ENCODE assay signal across 8 cellular contexts in genomic region chr10:115094605-115095004, GRCh38. TPM values are rescaled to one million over a fixed set of nuclear protein-coding genes. Genes with fewer than 3 reads are reported as not detected.
DNase-seq lines count a peak whose midpoint lies in the region; TF ChIP-seq lines count a peak whose summit lies in the region.

No MANE protein-coding gene starts in this region.

- CTCF ChIA-PET in activated naive CD4-positive, alpha-beta T cell treated with anti-CD3 and anti-CD28 coated beads, Interleukin-2, amount 10 ng/mL, durations not matched to agents 7 days and 5 days (lab: Charles Lee) = no interaction called here

- H3K36me3 ChIP-seq in suprapubic skin = no peaks in the 10 kb centered on the region

- peaks cover 17% of the 10 kb centered on the region for H3K4me1 Mint-ChIP-seq in activated naive CD4-positive, alpha-beta T cell treated with anti-CD3 and anti-CD28 coated beads, Interleukin-2, amount 10 ng/mL, durations not matched to agents 7 days and 5 days
- peaks cover 9% of the 10 kb centered on the region for H3K4me1 Mint-ChIP-seq in activated T-helper 2 cell treated with anti-CD3 and anti-CD28 coated beads, Interferon-gamma antibody, Interleukin-2, Interleukin-4, amounts not matched to agents 10 μg/mL and 5 μg/mL and 100 μg/mL, durations not matched to agents 14 hours and 24 hours and 36 hours (ENCODE audit: low read depth)
- peaks cover 27% of the 10 kb centered on the region for H3K4me1 Mint-ChIP-seq in mesothelial cell of epicardium

- H3K9me3 ChIP-seq in suprapubic skin = no peaks in the 10 kb centered on the region

- peaks cover 2% of the 10 kb centered on the region for H3K36me3 Mint-ChIP-seq in activated naive CD4-positive, alpha-beta T cell treated with anti-CD3 and anti-CD28 coated beads, Interleukin-2, amount 10 ng/mL, durations not matched to agents 7 days and 5 days
- no peaks in the 10 kb centered on the region for H3K36me3 Mint-ChIP-seq in activated T-helper 2 cell treated with anti-CD3 and anti-CD28 coated beads, Interferon-gamma antibody, Interleukin-2, Interleukin-4, amounts not matched to agents 10 μg/mL and 5 μg/mL and 100 μg/mL, durations not matched to agents 14 hours and 24 hours and 36 hours (ENCODE audit: low read depth)
- no peaks in the 10 kb centered on the region for H3K36me3 Mint-ChIP-seq in mesothelial cell of epicardium

- WGBS in suprapubic skin = 67% methylated on average over 10 of the region's 10 CpGs

- H3K9me3 Mint-ChIP-seq in activated naive CD4-positive, alpha-beta T cell treated with anti-CD3 and anti-CD28 coated beads, Interleukin-2, amount 10 ng/mL, durations not matched to agents 7 days and 5 days = no peaks in the 10 kb centered on the region
- H3K9me3 Mint-ChIP-seq in activated T-helper 2 cell treated with anti-CD3 and anti-CD28 coated beads, Interferon-gamma antibody, Interleukin-2, Interleukin-4, amounts not matched to agents 10 μg/mL and 5 μg/mL and 100 μg/mL, durations not matched to agents 14 hours and 24 hours and 36 hours = no peaks in the 10 kb centered on the region
- no peaks in the 10 kb centered on the region for H3K9me3 Mint-ChIP-seq in mesothelial cell of epicardium

- DNase-seq in activated naive CD4-positive, alpha-beta T cell treated with anti-CD3 and anti-CD28 coated beads, Interleukin-2, amount 10 ng/mL, durations not matched to agents 7 days and 5 days = no peak
- no peak for DNase-seq in activated naive CD4-positive, alpha-beta T cell (lab: John Stamatoyannopoulos, UW)
- DNase-seq in activated T-helper 2 cell treated with anti-CD3 and anti-CD28 coated beads, Interferon-gamma antibody, Interleukin-2, Interleukin-4, amounts not matched to agents 10 μg/mL and 5 μg/mL and 100 μg/mL, durations not matched to agents 14 hours and 24 hours and 36 hours (ENCODE audit: low spot score) = no peak
- no peak for DNase-seq in mesothelial cell of epicardium (ENCODE audit: low spot score in 2 of 2, unreplicated experiment in 2 of 2)
- no peak for DNase-seq in suprapubic skin (ENCODE audit: low spot score in 2 of 2)
- DNase-seq in CD1c-positive myeloid dendritic cell (ENCODE audit: extremely low spot score) = no peak
- DNase-seq in stimulated activated CD4-positive, alpha-beta T cell treated with anti-CD3 and anti-CD28 coated beads, Interleukin-2, amount 100 ng/mL, for 24 hours = no peak
- DNase-seq in activated effector memory CD4-positive, alpha-beta T cell treated with Interleukin-2 at 50 U/mL for 16 hours = no peak

- peak overlapping the region; percentile 78 for H3K4me3 ChIP-seq in suprapubic skin

- TF ChIP-seq CTCF in mesothelial cell of epicardium (IDR thresholded peaks at IDR 0.05; ENCODE audit: unreplicated experiment) (no peak), suprapubic skin (IDR thresholded peaks at IDR 0.05) (no peak)

- TF ChIP-seq POLR2A in suprapubic skin (IDR thresholded peaks at IDR 0.05) = no peak

- no peak for TF ChIP-seq EP300 in suprapubic skin (IDR thresholded peaks at IDR 0.05)

- peaks cover 49% of the 10 kb centered on the region for H3K27me3 Mint-ChIP-seq in activated naive CD4-positive, alpha-beta T cell treated with anti-CD3 and anti-CD28 coated beads, Interleukin-2, amount 10 ng/mL, durations not matched to agents 7 days and 5 days
- H3K27me3 Mint-ChIP-seq in activated T-helper 2 cell treated with anti-CD3 and anti-CD28 coated beads, Interferon-gamma antibody, Interleukin-2, Interleukin-4, amounts not matched to agents 10 μg/mL and 5 μg/mL and 100 μg/mL, durations not matched to agents 14 hours and 24 hours and 36 hours (ENCODE audit: low read depth) = peaks cover 51% of the 10 kb centered on the region
- H3K27me3 Mint-ChIP-seq in mesothelial cell of epicardium (ENCODE audit: low read depth) = peaks cover 32% of the 10 kb centered on the region

- peak overlapping the region; percentile 51 for H3K4me3 Mint-ChIP-seq in activated naive CD4-positive, alpha-beta T cell treated with anti-CD3 and anti-CD28 coated beads, Interleukin-2, amount 10 ng/mL, durations not matched to agents 7 days and 5 days
- peak overlapping the region; percentile 70 for H3K4me3 Mint-ChIP-seq in activated T-helper 2 cell treated with anti-CD3 and anti-CD28 coated beads, Interferon-gamma antibody, Interleukin-2, Interleukin-4, amounts not matched to agents 10 μg/mL and 5 μg/mL and 100 μg/mL, durations not matched to agents 14 hours and 24 hours and 36 hours (ENCODE audit: low read depth)
- H3K4me3 Mint-ChIP-seq in mesothelial cell of epicardium = peak overlapping the region; percentile 73

- H3K27me3 ChIP-seq in suprapubic skin = peaks cover 43% of the 10 kb centered on the region

- peaks cover 22% of the 10 kb centered on the region for H3K4me1 ChIP-seq in suprapubic skin

- no peak overlapping the region for H3K27ac Mint-ChIP-seq in activated naive CD4-positive, alpha-beta T cell treated with anti-CD3 and anti-CD28 coated beads, Interleukin-2, amount 10 ng/mL, durations not matched to agents 7 days and 5 days
- H3K27ac Mint-ChIP-seq in activated T-helper 2 cell treated with anti-CD3 and anti-CD28 coated beads, Interferon-gamma antibody, Interleukin-2, Interleukin-4, amounts not matched to agents 10 μg/mL and 5 μg/mL and 100 μg/mL, durations not matched to agents 14 hours and 24 hours and 36 hours = no peak overlapping the region
- H3K27ac Mint-ChIP-seq in mesothelial cell of epicardium = no peak overlapping the region

- H3K27ac ChIP-seq in suprapubic skin = no peak overlapping the region

- intact Hi-C loops in activated T-helper 2 cell treated with anti-CD3 and anti-CD28 coated beads, Interferon-gamma antibody, Interleukin-2, Interleukin-4, amounts not matched to agents 10 μg/mL and 5 μg/mL and 100 μg/mL, durations not matched to agents 14 hours and 24 hours and 36 hours (cut with micrococcal nuclease) = no loop called here

RNA-seq across cellular contexts. Expression of gene ATRNL1, which starts 1.4 kb away (rescaled TPM):
- 0.50 and 0.87 TPM in 2 replicates for total RNA-seq in activated T-helper 2 cell treated with anti-CD3 and anti-CD28 coated beads, Interferon-gamma antibody, Interleukin-2, Interleukin-4, amounts not matched to agents 10 μg/mL and 5 μg/mL and 100 μg/mL, durations not matched to agents 14 hours and 24 hours and 36 hours
- total RNA-seq in mesothelial cell of epicardium = 39.5 to 43.4 TPM (median 39.6 TPM) in 3 replicates
- 1 to 10 TPM in 3 of 4 donors, under 1 TPM in 1; 0.44 to 1.4 (median 1.1) TPM for total RNA-seq in suprapubic skin

Comparison
In these comparisons a context has a peak if more than half of its experiments do, and no peak if none do; other contexts are left out.
1. RNA of gene ATRNL1, which starts 1.4 kb away (total RNA-seq): 39.5 to 43.4 TPM in mesothelial cell of epicardium; 0.44 to 1.4 TPM in suprapubic skin and 0.50 to 0.87 TPM in activated T-helper 2 cell treated with anti-CD3 and anti-CD28 coated beads, Interferon-gamma antibody, Interleukin-2, Interleukin-4, amounts not matched to agents 10 μg/mL and 5 μg/mL and 100 μg/mL, durations not matched to agents 14 hours and 24 hours and 36 hours; every median in the first group is over 10 times any median in the second.
2. Peak in every context shown above with its lines, with median percentiles within 50 percentile points of each other: H3K4me3 Mint-ChIP-seq.